In genomic region chr2:118224888-118225264, GRCh38 we compare ENCODE assay signal across 10 cellular contexts.
DNase-seq lines count a peak whose midpoint lies in the region; ATAC-seq and TF ChIP-seq lines count a peak whose summit lies in the region.
"Had no signal": no experiment of that assay in that cellular context is flagged by ENCODE, and none has a peak within 500 bp of the region (broad histone marks: within the 10 kb centered on the region; RNA-seq: fewer than 3 reads in every experiment).

No MANE protein-coding gene starts in this region.

- H3K27me3 Mint-ChIP-seq in CD4-positive, CD25-positive, alpha-beta regulatory T cell, result peaks cover 82% of the 10 kb centered on the region
- peaks cover 32% of the 10 kb centered on the region for H3K27me3 Mint-ChIP-seq in GM23338 (ENCODE audit: insufficient read depth, low read depth, poor library complexity)
- peaks cover 71% of the 10 kb centered on the region for H3K27me3 Mint-ChIP-seq in activated naive CD8-positive, alpha-beta T cell treated with anti-CD3 and anti-CD28 coated beads for 36 hours
- H3K27me3 Mint-ChIP-seq in naive thymus-derived CD4-positive, alpha-beta T cell, result peaks cover 71 to 83% (median 77%) of the 10 kb centered on the region in 5 donors

- no peak overlapping the region for H3K4me3 ChIP-seq in CD4-positive, CD25-positive, alpha-beta regulatory T cell (ENCODE audit: low read depth, low read length)
- peak overlapping the region; percentile 70 for H3K4me3 ChIP-seq in GM23338
- no peak overlapping the region for H3K4me3 ChIP-seq in naive thymus-derived CD4-positive, alpha-beta T cell (ENCODE audit: low read length)
- no peak overlapping the region for H3K4me3 ChIP-seq in effector memory CD4-positive, alpha-beta T cell (ENCODE audit: insufficient read depth, low read depth, low read length, poor library complexity, severe bottlenecking)

- intact Hi-C loops in naive thymus-derived CD4-positive, alpha-beta T cell (cut with micrococcal nuclease), result loop anchor here in 1 of 2 donors (1.0 to 10.0 kb wide), 3 partner anchors 85 to 1140 kb away; partner anchors contain the start of genes C2orf76 and DBI

- H3F3A ChIP-seq in GM23338 (replicated peaks; ENCODE audit: low read depth), result 0 out of 2 replicates have a peak, but pooled peaks cover 3% of the 10 kb centered on the region

- POLR2A ChIA-PET in naive thymus-derived CD4-positive, alpha-beta T cell (lab: Charles Lee), result no interaction called here
- POLR2A ChIA-PET in RWPE1 (lab: Yijun Ruan, JAX; ENCODE audit: low non-redundant PET), result no interaction called here

- H3K79me2 ChIP-seq in GM23338 (replicated peaks; ENCODE audit: insufficient read depth), result no peaks in the 10 kb centered on the region

- peak overlapping the region in 1 of 3 donors; percentile 27 for H3K27ac Mint-ChIP-seq in CD4-positive, CD25-positive, alpha-beta regulatory T cell
- H3K27ac Mint-ChIP-seq in GM23338, result no peak overlapping the region
- H3K27ac Mint-ChIP-seq in activated naive CD8-positive, alpha-beta T cell treated with anti-CD3 and anti-CD28 coated beads for 36 hours, result peak overlapping the region; percentile 52
- H3K27ac Mint-ChIP-seq in naive thymus-derived CD4-positive, alpha-beta T cell, result peak overlapping the region in 6 of 9 donors; percentile 10 to 91 (median 70)

- no peaks in the 10 kb centered on the region for H3K9me2 ChIP-seq in GM23338 (ENCODE audit: insufficient read depth)

- no peaks in the 10 kb centered on the region for H4K20me1 ChIP-seq in GM23338 (replicated peaks; ENCODE audit: insufficient read depth)

- TF ChIP-seq CTCF in GM23338 (conservative IDR thresholded peaks at IDR 0.05; ENCODE audit: low read depth in 2 of 2) (no peak), RWPE1 (conservative IDR thresholded peaks at IDR 0.05; ENCODE audit: low read depth) (no peak)

- H3K4me1 ChIP-seq in CD4-positive, CD25-positive, alpha-beta regulatory T cell (ENCODE audit: control insufficient read depth, insufficient read depth, low read length, poor library complexity, severe bottlenecking), result peaks cover 13% of the 10 kb centered on the region
- H3K4me1 ChIP-seq in GM23338 (ENCODE audit: insufficient read depth), result peaks cover 19% of the 10 kb centered on the region
- peaks cover 8 to 13% of the 10 kb centered on the region in 2 donors for H3K4me1 ChIP-seq in naive thymus-derived CD4-positive, alpha-beta T cell (ENCODE audit: control insufficient read depth in 2 of 2, insufficient read depth in 2 of 2, low read length in 2 of 2)
- peaks cover 7% of the 10 kb centered on the region for H3K4me1 ChIP-seq in effector memory CD4-positive, alpha-beta T cell (ENCODE audit: control insufficient read depth, insufficient read depth, low read length, poor library complexity, severe bottlenecking)

- DNase-seq in CD4-positive, CD25-positive, alpha-beta regulatory T cell, result peak in 1 of 3 donors; percentile 16
- DNase-seq in GM23338 (ENCODE audit: low spot score), result peak; percentile 72
- DNase-seq in activated naive CD8-positive, alpha-beta T cell treated with anti-CD3 and anti-CD28 coated beads for 36 hours, result no peak
- DNase-seq in naive thymus-derived CD4-positive, alpha-beta T cell, result peak in 4 of 9 donors; percentile 10 to 27 (median 16)
- no peak for DNase-seq in RWPE1 (ENCODE audit: low spot score)
- no peak for DNase-seq in effector memory CD4-positive, alpha-beta T cell
- no peak for DNase-seq in MV-4-11 (lab: John Stamatoyannopoulos, UW)
- no peak for DNase-seq in inferior parietal cortex (ENCODE audit: extremely low spot score)
- DNase-seq: NCI-H226 had no signal

- peaks cover 3% of the 10 kb centered on the region for H3K36me3 Mint-ChIP-seq in CD4-positive, CD25-positive, alpha-beta regulatory T cell
- H3K36me3 Mint-ChIP-seq in GM23338 (ENCODE audit: low read depth), result no peaks in the 10 kb centered on the region
- no peaks in the 10 kb centered on the region for H3K36me3 Mint-ChIP-seq in activated naive CD8-positive, alpha-beta T cell treated with anti-CD3 and anti-CD28 coated beads for 36 hours
- H3K36me3 Mint-ChIP-seq in naive thymus-derived CD4-positive, alpha-beta T cell, result peaks cover 0 to 5% (median 0%) of the 10 kb centered on the region in 5 donors

- H3K4me1 Mint-ChIP-seq in CD4-positive, CD25-positive, alpha-beta regulatory T cell, result peaks cover 3 to 32% (median 7%) of the 10 kb centered on the region in 4 donors
- peaks cover 33% of the 10 kb centered on the region for H3K4me1 Mint-ChIP-seq in GM23338
- H3K4me1 Mint-ChIP-seq in activated naive CD8-positive, alpha-beta T cell treated with anti-CD3 and anti-CD28 coated beads for 36 hours, result peaks cover 16% of the 10 kb centered on the region
- peaks cover 12 to 34% (median 24%) of the 10 kb centered on the region in 7 donors for H3K4me1 Mint-ChIP-seq in naive thymus-derived CD4-positive, alpha-beta T cell

- H3K9me3 Mint-ChIP-seq in CD4-positive, CD25-positive, alpha-beta regulatory T cell, result peaks cover 0 to 3% (median 0%) of the 10 kb centered on the region in 7 donors
- no peaks in the 10 kb centered on the region for H3K9me3 Mint-ChIP-seq in GM23338
- no peaks in the 10 kb centered on the region for H3K9me3 Mint-ChIP-seq in activated naive CD8-positive, alpha-beta T cell treated with anti-CD3 and anti-CD28 coated beads for 36 hours
- peaks cover 0 to 2% (median 0%) of the 10 kb centered on the region in 11 donors for H3K9me3 Mint-ChIP-seq in naive thymus-derived CD4-positive, alpha-beta T cell

- peak overlapping the region; percentile 89 for H3K4me2 ChIP-seq in GM23338

- no peak overlapping the region for H3K27ac ChIP-seq in CD4-positive, CD25-positive, alpha-beta regulatory T cell (ENCODE audit: insufficient read depth, low read length, poor library complexity, severe bottlenecking)
- H3K27ac ChIP-seq in GM23338 (ENCODE audit: low read depth), result no peak overlapping the region
- H3K27ac ChIP-seq in naive thymus-derived CD4-positive, alpha-beta T cell (ENCODE audit: low read depth, low read length), result peak overlapping the region; percentile 58
- no peak overlapping the region for H3K27ac ChIP-seq in RWPE1
- no peak overlapping the region for H3K27ac ChIP-seq in effector memory CD4-positive, alpha-beta T cell (ENCODE audit: insufficient read depth, low read length, poor library complexity, severe bottlenecking)
- H3K27ac ChIP-seq: body of pancreas had no signal

- H3K9me3 ChIP-seq in CD4-positive, CD25-positive, alpha-beta regulatory T cell (ENCODE audit: control insufficient read depth in 2 of 2, low read length in 2 of 2), result no peaks in the 10 kb centered on the region
- no peaks in the 10 kb centered on the region for H3K9me3 ChIP-seq in naive thymus-derived CD4-positive, alpha-beta T cell (ENCODE audit: control insufficient read depth in 2 of 3, low read length in 3 of 3)
- H3K9me3 ChIP-seq in effector memory CD4-positive, alpha-beta T cell (ENCODE audit: control insufficient read depth, low read length), result no peaks in the 10 kb centered on the region
- H3K9me3 ChIP-seq: body of pancreas had no signal

- ATAC-seq in CD4-positive, CD25-positive, alpha-beta regulatory T cell (ENCODE audit: low read depth in 2 of 2), result no peak
- peak; percentile 49 for ATAC-seq in GM23338
- ATAC-seq in naive thymus-derived CD4-positive, alpha-beta T cell, result peak; percentile 30

- peak overlapping the region; percentile 88 for H2AFZ ChIP-seq in GM23338

- H3K27me3 ChIP-seq in CD4-positive, CD25-positive, alpha-beta regulatory T cell (ENCODE audit: control insufficient read depth, insufficient read depth, low read length), result peaks cover 60% of the 10 kb centered on the region
- H3K27me3 ChIP-seq in GM23338 (ENCODE audit: insufficient read depth), result peaks cover 42% of the 10 kb centered on the region
- H3K27me3 ChIP-seq in naive thymus-derived CD4-positive, alpha-beta T cell (ENCODE audit: control insufficient read depth in 2 of 2, insufficient read depth in 2 of 2, low read length in 2 of 2), result peaks cover 10 to 39% of the 10 kb centered on the region in 2 donors
- peaks cover 47% of the 10 kb centered on the region for H3K27me3 ChIP-seq in effector memory CD4-positive, alpha-beta T cell (replicated peaks; ENCODE audit: control insufficient read depth, insufficient read depth, low read length, poor library complexity, severe bottlenecking)

- H3K4me3 Mint-ChIP-seq in CD4-positive, CD25-positive, alpha-beta regulatory T cell, result peak overlapping the region; percentile 73 to 89 (median 82)
- peak overlapping the region; percentile 84 for H3K4me3 Mint-ChIP-seq in GM23338
- H3K4me3 Mint-ChIP-seq in activated naive CD8-positive, alpha-beta T cell treated with anti-CD3 and anti-CD28 coated beads for 36 hours, result peak overlapping the region; percentile 69
- H3K4me3 Mint-ChIP-seq in naive thymus-derived CD4-positive, alpha-beta T cell, result peak overlapping the region; percentile 64 to 88 (median 84)

- CTCF ChIA-PET in naive thymus-derived CD4-positive, alpha-beta T cell (lab: Charles Lee), result no interaction called here
- CTCF ChIA-PET in RWPE1 (lab: Yijun Ruan, JAX), result interaction anchor here (0.5 to 4.3 kb wide), 2 partner anchors 21 to 632 kb away, joined by 3 to 28 read pairs; no protein-coding TSS in a partner anchor

- no peaks in the 10 kb centered on the region for H3K36me3 ChIP-seq in CD4-positive, CD25-positive, alpha-beta regulatory T cell (ENCODE audit: control insufficient read depth, insufficient read depth, low read length)
- H3K36me3 ChIP-seq in GM23338 (ENCODE audit: insufficient read depth), result no peaks in the 10 kb centered on the region
- no peaks in the 10 kb centered on the region for H3K36me3 ChIP-seq in naive thymus-derived CD4-positive, alpha-beta T cell (ENCODE audit: control insufficient read depth in 2 of 3, insufficient read depth in 3 of 3, low read length in 3 of 3)
- H3K36me3 ChIP-seq in effector memory CD4-positive, alpha-beta T cell (ENCODE audit: control insufficient read depth, insufficient read depth, low read length), result no peaks in the 10 kb centered on the region

TF ChIP-seq in GM23338, 12 proteins besides CTCF, POLR2A, EP300 and RAD21 (continues in another document):
- TF ChIP-seq ETS1 (IDR thresholded peaks at IDR 0.05), result no peak
- no peak for TF ChIP-seq NANOG (IDR thresholded peaks at IDR 0.05; ENCODE audit: borderline replicate concordance)
- TF ChIP-seq STAT1 (IDR thresholded peaks at IDR 0.05; ENCODE audit: unreplicated experiment), result no peak
- no peak for TF ChIP-seq CREB1 (CRISPR knock-in tag; IDR thresholded peaks at IDR 0.05; ENCODE audit: low read depth)
- TF ChIP-seq EZH2phosphoT487 (IDR thresholded peaks at IDR 0.05; ENCODE audit: unreplicated experiment), result no peak

Comparison
In these comparisons a context has a peak if more than half of its experiments do, and no peak if none do; other contexts are left out.
1. ATAC-seq: peak in GM23338 (single experiment) and naive thymus-derived CD4-positive, alpha-beta T cell (single experiment); none in CD4-positive, CD25-positive, alpha-beta regulatory T cell (0 of 2).
2. Peak in every context shown above with its lines, with median percentiles within 50 percentile points of each other: H3K4me3 Mint-ChIP-seq.